17 cellular contexts compared by ENCODE assay signal in genomic region chr22:47297261-47298016, GRCh38.
"Had no signal": no experiment of that assay in that cellular context is flagged by ENCODE, and none has a peak within 500 bp of the region (broad histone marks: within the 10 kb centered on the region; RNA-seq: fewer than 3 reads in every experiment).

No MANE protein-coding gene starts in this region.

- ATAC-seq: body of pancreas, foreskin keratinocyte, sciatic nerve, T-helper 17 cell, WTC11 had no signal

- H3K9me3 ChIP-seq: body of pancreas, prostate gland, thyroid gland, uterus had no signal

- DNase-seq: activated CD4-positive, alpha-beta memory T cell treated with anti-CD3 and anti-CD28 coated beads, Interleukin-2, amount 10 ng/mL, durations not matched to agents 7 days and 5 days; activated CD4-positive, alpha-beta T cell treated with anti-CD3 and anti-CD28 coated beads for 4 hours; activated gamma-delta T cell treated with Interleukin-2 at 50 U/mL for 16 hours; amniotic stem cell; body of pancreas; central memory CD4-positive, alpha-beta T cell; effector CD8-positive, alpha-beta T cell; foreskin keratinocyte; immature natural killer cell; nucleus accumbens; T-helper 17 cell; thyroid gland; uterus had no signal

- H3K4me1 ChIP-seq: body of pancreas, foreskin keratinocyte, uterus had no signal

- H3K36me3 ChIP-seq: prostate gland, thyroid gland, uterus had no signal

- H3K4me3 ChIP-seq: body of pancreas, coronary artery, prostate gland, thyroid gland, uterus had no signal

- H3K27me3 ChIP-seq: body of pancreas, foreskin keratinocyte, thyroid gland, uterus had no signal

- H3K27ac ChIP-seq: body of pancreas, coronary artery, foreskin keratinocyte, prostate gland, thyroid gland, uterus had no signal
